In genomic region chr9:114072181-114073140, GRCh38 we compare ENCODE assay signal across 13 cellular contexts. TPM values are rescaled to one million over a fixed set of nuclear protein-coding genes. Genes with fewer than 3 reads are reported as not detected.
DNase-seq lines count a peak whose midpoint lies in the region; ATAC-seq, FAIRE-seq and TF ChIP-seq lines count a peak whose summit lies in the region.
"Had no signal": no experiment of that assay in that cellular context is flagged by ENCODE, and none has a peak within 500 bp of the region (broad histone marks: within the 10 kb centered on the region; RNA-seq: fewer than 3 reads in every experiment).

No MANE protein-coding gene starts in this region.

- TF ChIP-seq CTCF in K562 (IDR thresholded peaks at IDR 0.05 in 2 of 3, conservative IDR thresholded peaks at IDR 0.05 in 1 of 3; ENCODE audit: insufficient read depth in 2 of 3, low read depth in 1 of 3, low read length in 3 of 3) (peak; percentile 10 to 18 (median 14); a peak in 1 of 6 replicates), upper lobe of right lung (IDR thresholded peaks at IDR 0.05) (no peak)

- intact Hi-C loops in K562 (cut with micrococcal nuclease) (no loop called here), left colon (cut with DNase I, micrococcal nuclease) (no loop called here), upper lobe of right lung (cut with DNase I) (no loop called here)

- H3K9ac ChIP-seq in K562 (ENCODE audit: insufficient read depth in 1 of 2, low read depth in 2 of 2, low read length in 2 of 2), result no peak overlapping the region
- H3K9ac ChIP-seq: parathyroid adenoma had no signal

- DNase-seq in SHP77 (lab: John Stamatoyannopoulos, UW) (peak; percentile 29 to 40), SHP77 treated with DMSO at 0.1 percent for 48 hours (lab: John Stamatoyannopoulos, UW) (no peak), K562 (ENCODE audit: extremely low read depth in 1 of 4, low spot score in 3 of 4) (no peak), left colon (peak in 1 of 2 donors; percentile 47), upper lobe of right lung (peak; percentile 71)
- DNase-seq in CD8-positive, alpha-beta memory T cell, result no peak
- DNase-seq: activated CD4-positive, alpha-beta T cell treated with anti-CD3 and anti-CD28 coated beads for 48 hours; central memory CD4-positive, alpha-beta T cell had no signal

- H3K4me3 ChIP-seq in K562 (no peak overlapping the region), upper lobe of right lung (no peak overlapping the region)
- no peak overlapping the region for H3K4me3 ChIP-seq in CD8-positive, alpha-beta memory T cell (ENCODE audit: low read length)
- H3K4me3 ChIP-seq: Peyer's patch had no signal

- TF ChIP-seq EP300 in K562 (IDR thresholded peaks at IDR 0.05; ENCODE audit: low read length), result no peak

- H3K4me1 ChIP-seq in K562 (replicated peaks in 1 of 2; ENCODE audit: control insufficient read depth in 2 of 2, insufficient read depth in 2 of 2, low read length in 2 of 2), result no peaks in the 10 kb centered on the region; a peak in 1 of 5 replicates
- peaks cover 7% of the 10 kb centered on the region for H3K4me1 ChIP-seq in upper lobe of right lung
- no peaks in the 10 kb centered on the region for H3K4me1 ChIP-seq in CD8-positive, alpha-beta memory T cell (ENCODE audit: insufficient read depth, low read length)
- H3K4me1 ChIP-seq: parathyroid adenoma, Peyer's patch had no signal

- H3K27ac Mint-ChIP-seq in CD8-positive, alpha-beta memory T cell, result no peak overlapping the region
- H3K27ac Mint-ChIP-seq: IgD-negative memory B cell had no signal

- H2AFZ ChIP-seq in K562 (ENCODE audit: low read depth, low read length), result no peak overlapping the region
- H2AFZ ChIP-seq: parathyroid adenoma had no signal

- no peak overlapping the region for H3K27ac ChIP-seq in K562 (ENCODE audit: extremely low read depth, low read depth, low read length)
- no peak overlapping the region for H3K27ac ChIP-seq in upper lobe of right lung
- H3K27ac ChIP-seq in CD8-positive, alpha-beta memory T cell (ENCODE audit: low read depth, low read length), result no peak overlapping the region
- H3K27ac ChIP-seq: parathyroid adenoma, Peyer's patch had no signal

- H3K4me1 Mint-ChIP-seq in CD8-positive, alpha-beta memory T cell, result no peaks in the 10 kb centered on the region
- H3K4me1 Mint-ChIP-seq: IgD-negative memory B cell had no signal

- BruUV-seq in K562 (replicated peaks; lab: Mats Ljungman, UMichigan), result no TSS peak

- 2% methylated on average over 14 of the region's 14 CpGs for WGBS in K562 (ENCODE audit: insufficient coverage, low coverage, missing lambda C conversion rate)

- peaks cover 0 to 14% of the 10 kb centered on the region in 2 experiments; a peak in 3 of 5 replicates for H3K27me3 ChIP-seq in K562 (ENCODE audit: control insufficient read depth in 2 of 2, insufficient read depth in 2 of 2, low read length in 2 of 2)
- H3K27me3 ChIP-seq in upper lobe of right lung, result no peaks in the 10 kb centered on the region
- no peaks in the 10 kb centered on the region for H3K27me3 ChIP-seq in CD8-positive, alpha-beta memory T cell (ENCODE audit: insufficient read depth, low read length, poor library complexity, severe bottlenecking)
- H3K27me3 ChIP-seq: Peyer's patch had no signal

- H3K27me3 Mint-ChIP-seq in CD8-positive, alpha-beta memory T cell, result peaks cover 15 to 28% of the 10 kb centered on the region in 2 donors

- no peak for FAIRE-seq in K562 (lab: Jason Lieb, UNC)

- no peaks in the 10 kb centered on the region for H3K9me3 Mint-ChIP-seq in CD8-positive, alpha-beta memory T cell

- POLR2A ChIA-PET in K562 (lab: Yijun Ruan, JAX), result no interaction called here
- POLR2A ChIA-PET in CD8-positive, alpha-beta memory T cell (lab: Charles Lee), result no interaction called here

- no peaks in the 10 kb centered on the region for H3K9me3 ChIP-seq in K562 (replicated peaks; ENCODE audit: control insufficient read depth, insufficient read depth, low read depth, low read length)
- no peaks in the 10 kb centered on the region for H3K9me3 ChIP-seq in upper lobe of right lung
- no peaks in the 10 kb centered on the region for H3K9me3 ChIP-seq in CD8-positive, alpha-beta memory T cell (ENCODE audit: low read length)

- in situ Hi-C loops in K562 (cut with MboI), result no loop called here

- no peaks in the 10 kb centered on the region for H4K20me1 ChIP-seq in K562 (replicated peaks; ENCODE audit: control insufficient read depth, insufficient read depth, low read length)

- H3K4me3 Mint-ChIP-seq in CD8-positive, alpha-beta memory T cell, result no peak overlapping the region
- H3K4me3 Mint-ChIP-seq: IgD-negative memory B cell had no signal

- CTCF ChIA-PET in K562 (lab: Yijun Ruan, JAX; ENCODE audit: low intra/inter-chr PET ratio), result no interaction called here
- CTCF ChIA-PET in CD8-positive, alpha-beta memory T cell (lab: Charles Lee), result no interaction called here

- no peaks in the 10 kb centered on the region for H3K9me1 ChIP-seq in K562 (ENCODE audit: control insufficient read depth, insufficient read depth, low read length)

- H3K36me3 ChIP-seq in K562 (ENCODE audit: control insufficient read depth, insufficient read depth, low read length) (no peaks in the 10 kb centered on the region), upper lobe of right lung (no peaks in the 10 kb centered on the region)
- H3K36me3 ChIP-seq in CD8-positive, alpha-beta memory T cell (ENCODE audit: insufficient read depth, low read length), result no peaks in the 10 kb centered on the region
- H3K36me3 ChIP-seq: Peyer's patch had no signal

- no peak overlapping the region for H3K4me2 ChIP-seq in K562 (ENCODE audit: insufficient read depth, low read length)

- peak in 1 of 2 experiments; percentile 23; a peak in 2 of 4 replicates for TF ChIP-seq RAD21 in K562 (CRISPR knock-in tag; conservative IDR thresholded peaks at IDR 0.05 in 1 of 2, IDR thresholded peaks at IDR 0.05 in 1 of 2)

- ATAC-seq in K562 (peak; percentile 52), left colon (peak; percentile 53), upper lobe of right lung (peak; percentile 67), GM21717 (IDR thresholded peaks at IDR 0.05; ENCODE audit: unreplicated experiment) (no peak), GM19328 (IDR thresholded peaks at IDR 0.05; ENCODE audit: unreplicated experiment) (no peak)

- H3K36me3 Mint-ChIP-seq in CD8-positive, alpha-beta memory T cell, result no peaks in the 10 kb centered on the region
- H3K36me3 Mint-ChIP-seq: IgD-negative memory B cell had no signal

- TF ChIP-seq POLR2A in K562 (conservative IDR thresholded peaks at IDR 0.05), result no peak

- H3K79me2 ChIP-seq in K562 (ENCODE audit: control insufficient read depth, insufficient read depth, low read length), result no peaks in the 10 kb centered on the region
- H3K79me2 ChIP-seq: parathyroid adenoma had no signal

RNA-seq across cellular contexts. Expression of gene AMBP, which starts 5.6 kb away (rescaled TPM):
- total RNA-seq in K562 (2011; cell fraction: chromatin; rRNA removed; ENCODE audit: low replicate concordance), result not detected in 2 replicates
- not detected in 2 replicates for total RNA-seq in K562 (2011; cell fraction: nucleolus; rRNA removed)
- total RNA-seq in K562 (2011; cell fraction: nucleoplasm; rRNA removed), result not detected in 2 replicates
- total RNA-seq in K562 (2014; rRNA removed) (not detected in 2 replicates), K562 (2014; rRNA removed; fragmentation: Illumina TruSeq; extraction: Trizol) (not detected in 2 replicates), K562 (2015; rRNA removed; fragmentation: Illumina TruSeq; extraction: Trizol) (not detected in 2 replicates), K562 (2021) (1.3 and 2.1 TPM in 2 replicates), left colon (under 1 TPM; 0.39 to 0.64 TPM), upper lobe of right lung (0.67 TPM)
- polyA plus RNA-seq in K562 (2011; rRNA removed) (not detected in 2 replicates), K562 (2014; fragmentation: Illumina TruSeq; extraction: Trizol) (not detected in 2 replicates), K562 (2014; fragmentation: Nextera tagmentation; extraction: Ambion mirVana) (not detected), K562 (2014; rRNA removed) (not detected in 2 replicates)
- not detected in 2 replicates for polyA plus RNA-seq in K562 (2011; cell fraction: cytosol; rRNA removed)
- not detected in 2 replicates for polyA plus RNA-seq in K562 (2011; cell fraction: nucleus; rRNA removed)
- polyA plus RNA-seq in K562 (2012), result not detected in 2 replicates
- polyA minus RNA-seq in K562 (2011; rRNA and poly(A)+ RNA removed), result not detected in 2 replicates
- 2.5 TPM in 1 of 2 replicates, not detected in the other for polyA minus RNA-seq in K562 (2011; cell fraction: cytosol; rRNA and poly(A)+ RNA removed)
- not detected in 2 replicates for polyA minus RNA-seq in K562 (2011; cell fraction: nucleus; rRNA and poly(A)+ RNA removed)
- total RNA-seq in CD8-positive, alpha-beta memory T cell, result not detected
- not detected for polyA plus RNA-seq in CD8-positive, alpha-beta memory T cell
- polyA plus RNA-seq: IgD-negative memory B cell had no signal

RNA-seq across cellular contexts. Expression of gene KIF12, which starts 26.6 kb away (rescaled TPM):
- total RNA-seq in K562 (2011; cell fraction: chromatin; rRNA removed; ENCODE audit: low replicate concordance), result not detected in 2 replicates
- not detected in 2 replicates for total RNA-seq in K562 (2011; cell fraction: nucleolus; rRNA removed)
- total RNA-seq in K562 (2011; cell fraction: nucleoplasm; rRNA removed), result not detected in 2 replicates
- not detected in 2 replicates for total RNA-seq in K562 (2014; rRNA removed)
- not detected in 2 replicates for total RNA-seq in K562 (2014; rRNA removed; fragmentation: Illumina TruSeq; extraction: Trizol)
- not detected in 2 replicates for total RNA-seq in K562 (2015; rRNA removed; fragmentation: Illumina TruSeq; extraction: Trizol)
- not detected in 2 replicates for total RNA-seq in K562 (2021)
- polyA plus RNA-seq in K562 (2011; rRNA removed), result not detected in 2 replicates
- polyA plus RNA-seq in K562 (2011; cell fraction: cytosol; rRNA removed), result not detected in 2 replicates
- not detected in 2 replicates for polyA plus RNA-seq in K562 (2011; cell fraction: nucleus; rRNA removed)
- polyA plus RNA-seq in K562 (2012), result 0.06 TPM in 1 of 2 replicates, not detected in the other
- polyA plus RNA-seq in K562 (2014; fragmentation: Illumina TruSeq; extraction: Trizol), result not detected in 2 replicates
- polyA plus RNA-seq in K562 (2014; fragmentation: Nextera tagmentation; extraction: Ambion mirVana), result not detected
- not detected in 2 replicates for polyA plus RNA-seq in K562 (2014; rRNA removed)
- polyA minus RNA-seq in K562 (2011; rRNA and poly(A)+ RNA removed), result not detected in 2 replicates
- polyA minus RNA-seq in K562 (2011; cell fraction: cytosol; rRNA and poly(A)+ RNA removed), result not detected in 2 replicates
- not detected in 2 replicates for polyA minus RNA-seq in K562 (2011; cell fraction: nucleus; rRNA and poly(A)+ RNA removed)
- 10 to 100 TPM; 19.5 to 27.9 TPM for total RNA-seq in left colon
- 6.2 TPM for total RNA-seq in upper lobe of right lung
- not detected for total RNA-seq in CD8-positive, alpha-beta memory T cell
- not detected for polyA plus RNA-seq in CD8-positive, alpha-beta memory T cell
- polyA plus RNA-seq: IgD-negative memory B cell had no signal

Comparison
In these comparisons a context has a peak if more than half of its experiments do, and no peak if none do; other contexts are left out.
1. DNase-seq: peak in SHP77 (2 of 2) and upper lobe of right lung (single experiment); none in SHP77 treated with DMSO at 0.1 percent for 48 hours (single experiment), K562 (0 of 4) and CD8-positive, alpha-beta memory T cell (0 of 5).
2. ATAC-seq: peak in K562 (single experiment), left colon (single experiment) and upper lobe of right lung (single experiment); none in GM21717 (single experiment) and GM19328 (single experiment).